ENCODE assay signal across 2 cellular contexts in the genomic region with DNA sequence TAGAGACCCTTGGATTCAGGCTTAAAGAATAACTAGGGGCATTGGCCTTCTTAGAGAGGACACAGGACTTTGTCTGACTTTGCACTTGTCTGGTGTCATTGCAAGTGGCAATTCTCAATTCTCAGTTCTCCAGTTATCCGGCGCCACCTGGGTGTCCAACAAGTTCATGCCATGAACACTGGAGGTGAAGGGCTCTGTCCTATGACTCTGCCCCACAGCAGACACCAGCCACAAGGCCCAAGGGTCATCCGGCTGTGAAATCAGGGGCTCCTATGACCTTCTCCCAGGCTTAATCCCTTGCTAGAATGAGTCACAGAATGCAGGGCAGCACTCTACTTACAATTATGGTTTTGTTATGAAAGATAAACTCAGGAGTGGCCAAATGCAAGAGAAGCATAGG.
TF ChIP-seq lines count a peak whose summit lies in the region.

No MANE protein-coding gene starts in this region.

TF ChIP-seq in SK-N-SH, 30 proteins besides CTCF, POLR2A, EP300 and RAD21 (continued from another document):
- TF ChIP-seq REST (IDR thresholded peaks at IDR 0.05; ENCODE audit: low read depth, low read length), result no peak
- no peak for TF ChIP-seq MEF2A (IDR thresholded peaks at IDR 0.05; ENCODE audit: borderline replicate concordance, low read depth)
- no peak for TF ChIP-seq YY1 (IDR thresholded peaks at IDR 0.05; ENCODE audit: low read depth)
- TF ChIP-seq FOXJ3 (CRISPR knock-in tag; IDR thresholded peaks at IDR 0.05), result no peak
- no peak for TF ChIP-seq EZH2phosphoT487 (IDR thresholded peaks at IDR 0.05; ENCODE audit: borderline replicate concordance, low read depth)
- TF ChIP-seq TAF1 (IDR thresholded peaks at IDR 0.05; ENCODE audit: borderline replicate concordance, low read depth, low read length), result no peak
- no peak for TF ChIP-seq PBX3 (IDR thresholded peaks at IDR 0.05)
- no peak for TF ChIP-seq TCF12 (IDR thresholded peaks at IDR 0.05)
- TF ChIP-seq SIN3A (IDR thresholded peaks at IDR 0.05; ENCODE audit: borderline replicate concordance, low read depth, low read length), result no peak
- no peak for TF ChIP-seq POLR2AphosphoS5 (IDR thresholded peaks at IDR 0.05; ENCODE audit: low read depth, low read length)
- TF ChIP-seq GATA2 (CRISPR knock-in tag; IDR thresholded peaks at IDR 0.05), result no peak
TF ChIP-seq in SK-N-SH: peak in this region for 0.

TF ChIP-seq in SK-N-SH treated with all-trans-retinoic acid at 6 μM for 48 hours, 23 proteins besides CTCF, POLR2A, EP300 and RAD21 (continued from another document):
- TF ChIP-seq, protein P1, sequence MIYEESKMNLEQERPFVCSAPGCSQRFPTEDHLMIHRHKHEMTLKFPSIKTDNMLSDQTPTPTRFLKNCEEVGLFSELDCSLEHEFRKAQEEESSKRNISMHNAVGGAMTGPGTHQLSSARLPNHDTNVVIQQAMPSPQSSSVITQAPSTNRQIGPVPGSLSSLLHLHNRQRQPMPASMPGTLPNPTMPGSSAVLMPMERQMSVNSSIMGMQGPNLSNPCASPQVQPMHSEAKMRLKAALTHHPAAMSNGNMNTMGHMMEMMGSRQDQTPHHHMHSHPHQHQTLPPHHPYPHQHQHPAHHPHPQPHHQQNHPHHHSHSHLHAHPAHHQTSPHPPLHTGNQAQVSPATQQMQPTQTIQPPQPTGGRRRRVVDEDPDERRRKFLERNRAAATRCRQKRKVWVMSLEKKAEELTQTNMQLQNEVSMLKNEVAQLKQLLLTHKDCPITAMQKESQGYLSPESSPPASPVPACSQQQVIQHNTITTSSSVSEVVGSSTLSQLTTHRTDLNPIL (CRISPR knock-in tag; IDR thresholded peaks at IDR 0.05; ENCODE audit: low read depth), result no peak
- TF ChIP-seq ZC3H10 (CRISPR knock-in tag; IDR thresholded peaks at IDR 0.05) (no peak), ZFP3 (CRISPR knock-in tag; IDR thresholded peaks at IDR 0.05) (no peak), BACH2 (CRISPR knock-in tag; IDR thresholded peaks at IDR 0.05; ENCODE audit: borderline replicate concordance) (no peak)
- TF ChIP-seq, protein P2, sequence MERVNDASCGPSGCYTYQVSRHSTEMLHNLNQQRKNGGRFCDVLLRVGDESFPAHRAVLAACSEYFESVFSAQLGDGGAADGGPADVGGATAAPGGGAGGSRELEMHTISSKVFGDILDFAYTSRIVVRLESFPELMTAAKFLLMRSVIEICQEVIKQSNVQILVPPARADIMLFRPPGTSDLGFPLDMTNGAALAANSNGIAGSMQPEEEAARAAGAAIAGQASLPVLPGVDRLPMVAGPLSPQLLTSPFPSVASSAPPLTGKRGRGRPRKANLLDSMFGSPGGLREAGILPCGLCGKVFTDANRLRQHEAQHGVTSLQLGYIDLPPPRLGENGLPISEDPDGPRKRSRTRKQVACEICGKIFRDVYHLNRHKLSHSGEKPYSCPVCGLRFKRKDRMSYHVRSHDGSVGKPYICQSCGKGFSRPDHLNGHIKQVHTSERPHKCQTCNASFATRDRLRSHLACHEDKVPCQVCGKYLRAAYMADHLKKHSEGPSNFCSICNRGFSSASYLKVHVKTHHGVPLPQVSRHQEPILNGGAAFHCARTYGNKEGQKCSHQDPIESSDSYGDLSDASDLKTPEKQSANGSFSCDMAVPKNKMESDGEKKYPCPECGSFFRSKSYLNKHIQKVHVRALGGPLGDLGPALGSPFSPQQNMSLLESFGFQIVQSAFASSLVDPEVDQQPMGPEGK (CRISPR knock-in tag; IDR thresholded peaks at IDR 0.05; ENCODE audit: borderline replicate concordance), result no peak
TF ChIP-seq in SK-N-SH treated with all-trans-retinoic acid at 6 μM for 48 hours: peak in this region for 0.
